Comparison of ENCODE assay signal across 8 cellular contexts in the genomic region with DNA sequence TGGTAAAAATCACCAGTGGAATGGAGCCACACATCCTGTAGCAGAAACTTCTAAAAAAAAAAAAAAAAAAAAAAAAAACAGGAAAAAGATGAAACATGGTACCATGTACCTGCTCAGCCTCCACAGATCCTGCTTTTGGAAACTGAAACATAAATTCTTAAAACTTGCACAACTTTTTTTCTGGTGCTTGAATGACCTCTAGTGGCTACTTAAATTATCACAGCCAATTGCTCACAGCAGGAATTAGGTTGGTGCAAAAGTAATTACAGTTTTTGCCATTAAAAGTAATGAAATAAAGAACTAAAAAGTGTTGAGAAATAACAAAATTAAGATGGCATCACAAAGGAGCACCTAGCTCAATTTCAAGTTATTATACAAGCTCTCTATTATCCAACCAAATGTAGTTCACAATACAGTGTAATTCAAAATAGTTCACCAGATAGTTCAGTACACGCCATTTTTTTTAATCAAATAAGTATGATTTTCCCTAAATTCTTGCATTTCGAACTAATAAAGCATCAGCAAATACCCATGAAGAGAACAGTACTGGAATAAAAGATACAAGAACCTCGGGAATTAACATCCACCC.
DNase-seq lines count a peak whose midpoint lies in the region; ATAC-seq and TF ChIP-seq lines count a peak whose summit lies in the region.

No MANE protein-coding gene starts in this region.

- H3K27ac ChIP-seq in Karpas-422 (ENCODE audit: low read length): no peak overlapping the region
- H3K27ac ChIP-seq in WERI-Rb-1: no peak overlapping the region
- H3K27ac ChIP-seq in hepatocyte: no peak overlapping the region
- H3K27ac ChIP-seq in testis: no peak overlapping the region

- no peak overlapping the region for H3K9ac ChIP-seq in Karpas-422 (ENCODE audit: low read length)

- peak; percentile 20 for DNase-seq in NCI-H1105 treated with DMSO at 0.1 percent for 48 hours (lab: John Stamatoyannopoulos, UW)
- no peak for DNase-seq in NCI-H1105 (lab: John Stamatoyannopoulos, UW)
- DNase-seq in Karpas-422: peak; percentile 78
- DNase-seq in WERI-Rb-1: no peak
- peak; percentile 47 for DNase-seq in hepatocyte (ENCODE audit: low spot score)
- DNase-seq in testis: no peak
- no peak for DNase-seq in epidermal melanocyte (ENCODE audit: insufficient read length, low spot score)

- TF ChIP-seq CTCF in WERI-Rb-1 (IDR thresholded peaks at IDR 0.05; ENCODE audit: low read depth, low read length): peak; percentile 22; the same call in 1 of the 2 replicates
- peak; percentile 79 for TF ChIP-seq CTCF in hepatocyte (IDR thresholded peaks at IDR 0.05; ENCODE audit: poor library complexity)
- TF ChIP-seq CTCF in testis (IDR thresholded peaks at IDR 0.05): peak; percentile 69 to 77 (median 69)

- no peak overlapping the region for H3K4me3 ChIP-seq in Karpas-422 (ENCODE audit: low read length)
- H3K4me3 ChIP-seq in WERI-Rb-1 (ENCODE audit: low read depth, low read length): no peak overlapping the region
- H3K4me3 ChIP-seq in hepatocyte: no peak overlapping the region
- H3K4me3 ChIP-seq in testis: no peak overlapping the region

- H3K9me3 ChIP-seq in Karpas-422 (ENCODE audit: low read length) (no peaks in the 10 kb centered on the region), WERI-Rb-1 (ENCODE audit: severe bottlenecking) (no peaks in the 10 kb centered on the region), hepatocyte (ENCODE audit: low read depth) (no peaks in the 10 kb centered on the region), testis (no peaks in the 10 kb centered on the region)

- TF ChIP-seq POLR2A in testis (IDR thresholded peaks at IDR 0.05): no peak

- no peaks in the 10 kb centered on the region for H4K20me1 ChIP-seq in Karpas-422 (ENCODE audit: insufficient read depth, low read depth, low read length)
- H4K20me1 ChIP-seq in hepatocyte (ENCODE audit: insufficient read depth, poor library complexity, severe bottlenecking): no peaks in the 10 kb centered on the region

- H3K36me3 ChIP-seq in Karpas-422 (ENCODE audit: insufficient read depth, low read length): no peaks in the 10 kb centered on the region
- H3K36me3 ChIP-seq in WERI-Rb-1: no peaks in the 10 kb centered on the region
- no peaks in the 10 kb centered on the region for H3K36me3 ChIP-seq in hepatocyte (replicated peaks; ENCODE audit: insufficient read depth, low read depth)
- H3K36me3 ChIP-seq in testis (ENCODE audit: low read depth, missing control alignments): no peaks in the 10 kb centered on the region

- H3K27me3 ChIP-seq in Karpas-422 (ENCODE audit: low read length) (no peaks in the 10 kb centered on the region), WERI-Rb-1 (ENCODE audit: insufficient read depth, low read depth, severe bottlenecking) (no peaks in the 10 kb centered on the region), hepatocyte (no peaks in the 10 kb centered on the region), testis (no peaks in the 10 kb centered on the region)

- no peak overlapping the region for H2AFZ ChIP-seq in Karpas-422 (ENCODE audit: low read length)
- no peak overlapping the region for H2AFZ ChIP-seq in hepatocyte

- WGBS in hepatocyte (ENCODE audit: low lambda C conversion rate, missing lambda C conversion rate): 51% methylated on average over 3 of the region's 3 CpGs
- 59 to 70% methylated on average over 3 of the region's 3 CpGs for WGBS in testis, 2 donors

- no peaks in the 10 kb centered on the region for H3K4me1 ChIP-seq in Karpas-422 (ENCODE audit: low read length)
- H3K4me1 ChIP-seq in hepatocyte (ENCODE audit: insufficient read depth): no peaks in the 10 kb centered on the region
- no peaks in the 10 kb centered on the region for H3K4me1 ChIP-seq in testis

- ATAC-seq in GM18873 (IDR thresholded peaks at IDR 0.05; ENCODE audit: low FRiP score, unreplicated experiment): no peak

- no peaks in the 10 kb centered on the region for H3K79me2 ChIP-seq in Karpas-422 (ENCODE audit: low read length)
- H3K79me2 ChIP-seq in hepatocyte: no peaks in the 10 kb centered on the region

- H3K4me2 ChIP-seq in Karpas-422 (ENCODE audit: low read depth, low read length, poor library complexity, severe bottlenecking): no peak overlapping the region
- H3K4me2 ChIP-seq in hepatocyte: no peak overlapping the region

- intact Hi-C loops in testis (cut with DNase I; ENCODE audit: low total_unique reads): loop anchor here (10.0 kb wide), 1 partner anchor 1557 kb away; no protein-coding TSS in a partner anchor

- H3K9me2 ChIP-seq in Karpas-422 (replicated peaks; ENCODE audit: insufficient read depth, low read length): no peaks in the 10 kb centered on the region
- H3K9me2 ChIP-seq in hepatocyte (replicated peaks; ENCODE audit: insufficient read depth): no peaks in the 10 kb centered on the region

Comparison
In these comparisons a context has a peak if more than half of its experiments do, and no peak if none do; other contexts are left out.
1. DNase-seq: peak in NCI-H1105 treated with DMSO at 0.1 percent for 48 hours (single experiment), Karpas-422 (single experiment) and hepatocyte (single experiment); none in NCI-H1105 (single experiment), WERI-Rb-1 (single experiment), testis (single experiment) and epidermal melanocyte (single experiment).
2. CTCF ChIP-seq: peak in every context shown above with its lines; median percentile 79 in hepatocyte; 69 in testis; 22 in WERI-Rb-1.